Comparison of ENCODE assay signal across 1 cellular context in the genomic region with DNA sequence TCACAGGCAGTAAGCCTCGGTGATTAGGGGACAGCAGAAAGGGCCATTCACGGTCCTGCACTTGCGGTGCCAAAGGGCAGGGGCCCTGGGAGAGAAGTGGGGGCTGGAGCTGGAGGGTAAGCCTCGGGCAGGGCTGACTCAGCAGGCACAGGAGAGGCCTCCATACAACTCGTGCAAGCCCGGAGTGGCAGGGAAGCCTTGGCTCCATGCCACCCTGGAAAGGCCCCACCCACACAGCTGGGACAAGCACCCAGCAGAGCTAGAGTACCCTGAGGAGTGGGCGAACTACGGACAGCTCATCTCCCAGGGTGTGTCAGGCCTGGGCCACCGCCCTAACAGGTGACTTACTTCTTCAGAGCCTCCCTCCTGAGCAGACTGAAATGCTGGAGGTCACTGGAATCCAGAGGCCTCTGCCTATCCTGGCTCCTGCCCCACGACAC.
TF ChIP-seq lines count a peak whose summit lies in the region.

No MANE protein-coding gene starts in this region.

TF ChIP-seq in HepG2, 621 proteins besides CTCF, POLR2A, EP300 and RAD21 (continued from another document):
- no peak for TF ChIP-seq ZNF646 (CRISPR knock-in tag; IDR thresholded peaks at IDR 0.05)
- TF ChIP-seq ETV5 (CRISPR knock-in tag; IDR thresholded peaks at IDR 0.05; ENCODE audit: borderline replicate concordance), result no peak
- TF ChIP-seq, protein P1, sequence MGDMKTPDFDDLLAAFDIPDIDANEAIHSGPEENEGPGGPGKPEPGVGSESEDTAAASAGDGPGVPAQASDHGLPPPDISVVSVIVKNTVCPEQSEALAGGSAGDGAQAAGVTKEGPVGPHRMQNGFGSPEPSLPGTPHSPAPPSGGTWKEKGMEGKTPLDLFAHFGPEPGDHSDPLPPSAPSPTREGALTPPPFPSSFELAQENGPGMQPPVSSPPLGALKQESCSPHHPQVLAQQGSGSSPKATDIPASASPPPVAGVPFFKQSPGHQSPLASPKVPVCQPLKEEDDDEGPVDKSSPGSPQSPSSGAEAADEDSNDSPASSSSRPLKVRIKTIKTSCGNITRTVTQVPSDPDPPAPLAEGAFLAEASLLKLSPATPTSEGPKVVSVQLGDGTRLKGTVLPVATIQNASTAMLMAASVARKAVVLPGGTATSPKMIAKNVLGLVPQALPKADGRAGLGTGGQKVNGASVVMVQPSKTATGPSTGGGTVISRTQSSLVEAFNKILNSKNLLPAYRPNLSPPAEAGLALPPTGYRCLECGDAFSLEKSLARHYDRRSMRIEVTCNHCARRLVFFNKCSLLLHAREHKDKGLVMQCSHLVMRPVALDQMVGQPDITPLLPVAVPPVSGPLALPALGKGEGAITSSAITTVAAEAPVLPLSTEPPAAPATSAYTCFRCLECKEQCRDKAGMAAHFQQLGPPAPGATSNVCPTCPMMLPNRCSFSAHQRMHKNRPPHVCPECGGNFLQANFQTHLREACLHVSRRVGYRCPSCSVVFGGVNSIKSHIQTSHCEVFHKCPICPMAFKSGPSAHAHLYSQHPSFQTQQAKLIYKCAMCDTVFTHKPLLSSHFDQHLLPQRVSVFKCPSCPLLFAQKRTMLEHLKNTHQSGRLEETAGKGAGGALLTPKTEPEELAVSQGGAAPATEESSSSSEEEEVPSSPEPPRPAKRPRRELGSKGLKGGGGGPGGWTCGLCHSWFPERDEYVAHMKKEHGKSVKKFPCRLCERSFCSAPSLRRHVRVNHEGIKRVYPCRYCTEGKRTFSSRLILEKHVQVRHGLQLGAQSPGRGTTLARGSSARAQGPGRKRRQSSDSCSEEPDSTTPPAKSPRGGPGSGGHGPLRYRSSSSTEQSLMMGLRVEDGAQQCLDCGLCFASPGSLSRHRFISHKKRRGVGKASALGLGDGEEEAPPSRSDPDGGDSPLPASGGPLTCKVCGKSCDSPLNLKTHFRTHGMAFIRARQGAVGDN (CRISPR knock-in tag; IDR thresholded peaks at IDR 0.05), result peak; percentile 72
- TF ChIP-seq, protein P2, sequence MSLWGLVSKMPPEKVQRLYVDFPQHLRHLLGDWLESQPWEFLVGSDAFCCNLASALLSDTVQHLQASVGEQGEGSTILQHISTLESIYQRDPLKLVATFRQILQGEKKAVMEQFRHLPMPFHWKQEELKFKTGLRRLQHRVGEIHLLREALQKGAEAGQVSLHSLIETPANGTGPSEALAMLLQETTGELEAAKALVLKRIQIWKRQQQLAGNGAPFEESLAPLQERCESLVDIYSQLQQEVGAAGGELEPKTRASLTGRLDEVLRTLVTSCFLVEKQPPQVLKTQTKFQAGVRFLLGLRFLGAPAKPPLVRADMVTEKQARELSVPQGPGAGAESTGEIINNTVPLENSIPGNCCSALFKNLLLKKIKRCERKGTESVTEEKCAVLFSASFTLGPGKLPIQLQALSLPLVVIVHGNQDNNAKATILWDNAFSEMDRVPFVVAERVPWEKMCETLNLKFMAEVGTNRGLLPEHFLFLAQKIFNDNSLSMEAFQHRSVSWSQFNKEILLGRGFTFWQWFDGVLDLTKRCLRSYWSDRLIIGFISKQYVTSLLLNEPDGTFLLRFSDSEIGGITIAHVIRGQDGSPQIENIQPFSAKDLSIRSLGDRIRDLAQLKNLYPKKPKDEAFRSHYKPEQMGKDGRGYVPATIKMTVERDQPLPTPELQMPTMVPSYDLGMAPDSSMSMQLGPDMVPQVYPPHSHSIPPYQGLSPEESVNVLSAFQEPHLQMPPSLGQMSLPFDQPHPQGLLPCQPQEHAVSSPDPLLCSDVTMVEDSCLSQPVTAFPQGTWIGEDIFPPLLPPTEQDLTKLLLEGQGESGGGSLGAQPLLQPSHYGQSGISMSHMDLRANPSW (CRISPR knock-in tag; IDR thresholded peaks at IDR 0.05; ENCODE audit: borderline replicate concordance), result no peak
- no peak for TF ChIP-seq ZNF672 (CRISPR knock-in tag; IDR thresholded peaks at IDR 0.05)
- no peak for TF ChIP-seq IKZF4 (CRISPR knock-in tag; IDR thresholded peaks at IDR 0.05; ENCODE audit: borderline replicate concordance, low read depth, not compliant biosample characterization)
- TF ChIP-seq, protein P3, sequence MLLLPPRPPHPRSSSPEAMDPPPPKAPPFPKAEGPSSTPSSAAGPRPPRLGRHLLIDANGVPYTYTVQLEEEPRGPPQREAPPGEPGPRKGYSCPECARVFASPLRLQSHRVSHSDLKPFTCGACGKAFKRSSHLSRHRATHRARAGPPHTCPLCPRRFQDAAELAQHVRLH (CRISPR knock-in tag; IDR thresholded peaks at IDR 0.05; ENCODE audit: borderline replicate concordance, low read depth), result no peak
- no peak for TF ChIP-seq ZNF235 (CRISPR knock-in tag; IDR thresholded peaks at IDR 0.05; ENCODE audit: borderline replicate concordance)
- no peak for TF ChIP-seq MTF1 (CRISPR knock-in tag; IDR thresholded peaks at IDR 0.05)
TF ChIP-seq in HepG2: peak in this region for 40.
